Comparison of ENCODE assay signal across 19 cellular contexts in the genomic region with DNA sequence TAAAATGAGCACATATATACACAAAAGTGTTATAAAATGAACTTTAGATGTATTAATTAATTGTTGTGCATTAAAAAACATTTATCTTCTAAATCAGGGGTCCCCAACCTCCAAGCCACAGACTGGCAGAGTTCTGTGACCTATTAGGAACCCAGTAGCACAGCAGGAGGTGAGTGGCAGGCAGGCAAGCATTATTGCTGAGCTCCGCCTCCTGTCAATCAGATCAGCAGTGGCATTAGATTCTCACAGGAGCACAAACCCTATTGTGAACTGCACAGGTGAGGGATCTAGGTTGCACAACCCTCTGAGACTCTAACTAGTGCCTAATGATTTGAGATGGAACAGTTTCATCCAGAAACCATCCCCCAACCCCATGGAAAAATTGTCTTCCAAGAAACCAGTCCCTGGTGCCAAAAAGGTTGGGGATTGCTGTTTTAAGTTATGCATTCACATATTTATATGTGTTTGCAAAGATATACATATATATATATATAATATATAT.
"Had no signal": no experiment of that assay in that cellular context is flagged by ENCODE, and none has a peak within 500 bp of the region (broad histone marks: within the 10 kb centered on the region; RNA-seq: fewer than 3 reads in every experiment).

No MANE protein-coding gene starts in this region.

- DNase-seq: cortex of kidney; effector memory CD8-positive, alpha-beta T cell; hypothalamus; kidney; natural killer cell; right lobe of liver; small intestine; stimulated activated CD4-positive, alpha-beta T cell treated with anti-CD3 and anti-CD28 coated beads, Interleukin-15, amount 100 ng/mL, for 24 hours; stimulated activated CD4-positive, alpha-beta T cell treated with anti-CD3 and anti-CD28 coated beads, Interleukin-2, amount 100 ng/mL, for 48 hours; stimulated activated naive B cell treated with anti-CD40 and anti-IgM and Interleukin-4, amounts not matched to agents 10 μg/mL and 1 μg/mL and 100 μg/mL, for 72 hours; upper lobe of left lung had no signal

- H3K4me3 ChIP-seq: lung, right lobe of liver, thoracic aorta, tibial nerve, upper lobe of left lung had no signal

- H2AFZ ChIP-seq: parathyroid adenoma had no signal

- H3K36me3 ChIP-seq: right lobe of liver, thoracic aorta, tibial nerve, upper lobe of left lung had no signal

- H3K9me3 ChIP-seq: thoracic aorta, tibial nerve, upper lobe of left lung had no signal

- H3K27me3 ChIP-seq: right lobe of liver, tibial nerve, upper lobe of left lung had no signal

- H3K9ac ChIP-seq: parathyroid adenoma had no signal

- H3K4me1 Mint-ChIP-seq: memory B cell; natural killer cell; stimulated activated naive B cell treated with anti-CD40 and anti-IgM and Interleukin-4, amounts not matched to agents 10 μg/mL and 1 μg/mL and 100 μg/mL, for 72 hours had no signal

- H3K79me2 ChIP-seq: parathyroid adenoma had no signal

- H3K4me1 ChIP-seq: parathyroid adenoma, right lobe of liver, tibial nerve, upper lobe of left lung had no signal

- H3K27me3 Mint-ChIP-seq: effector memory CD8-positive, alpha-beta T cell; memory B cell; progenitor cell of endocrine pancreas; stimulated activated naive B cell treated with anti-CD40 and anti-IgM and Interleukin-4, amounts not matched to agents 10 μg/mL and 1 μg/mL and 100 μg/mL, for 72 hours; stimulated activated naive CD8-positive, alpha-beta T cell treated with anti-CD3 and anti-CD28 coated beads, Interleukin-15, Interleukin-2, amounts not matched to agents 100 ng/mL and 50 ng/mL, for 24 hours had no signal

- H3K4me3 Mint-ChIP-seq: effector memory CD8-positive, alpha-beta T cell; memory B cell; natural killer cell; stimulated activated naive B cell treated with anti-CD40 and anti-IgM and Interleukin-4, amounts not matched to agents 10 μg/mL and 1 μg/mL and 100 μg/mL, for 72 hours; stimulated activated naive CD8-positive, alpha-beta T cell treated with anti-CD3 and anti-CD28 coated beads, Interleukin-15, Interleukin-2, amounts not matched to agents 100 ng/mL and 50 ng/mL, for 24 hours had no signal

- ATAC-seq: effector memory CD8-positive, alpha-beta T cell; left lobe of liver; natural killer cell; right lobe of liver; stimulated activated naive B cell treated with anti-CD40 and anti-IgM and Interleukin-4, amounts not matched to agents 10 μg/mL and 1 μg/mL and 100 μg/mL, for 72 hours had no signal

- H3K27ac Mint-ChIP-seq: effector memory CD8-positive, alpha-beta T cell; memory B cell; natural killer cell; progenitor cell of endocrine pancreas; stimulated activated naive B cell treated with anti-CD40 and anti-IgM and Interleukin-4, amounts not matched to agents 10 μg/mL and 1 μg/mL and 100 μg/mL, for 72 hours; stimulated activated naive CD8-positive, alpha-beta T cell treated with anti-CD3 and anti-CD28 coated beads, Interleukin-15, Interleukin-2, amounts not matched to agents 100 ng/mL and 50 ng/mL, for 24 hours had no signal

- H3K9me3 Mint-ChIP-seq: stimulated activated naive CD8-positive, alpha-beta T cell treated with anti-CD3 and anti-CD28 coated beads, Interleukin-15, Interleukin-2, amounts not matched to agents 100 ng/mL and 50 ng/mL, for 24 hours had no signal

- H3K27ac ChIP-seq: parathyroid adenoma, right lobe of liver, thoracic aorta, tibial nerve, upper lobe of left lung had no signal

- H3K36me3 Mint-ChIP-seq: memory B cell; natural killer cell; stimulated activated naive B cell treated with anti-CD40 and anti-IgM and Interleukin-4, amounts not matched to agents 10 μg/mL and 1 μg/mL and 100 μg/mL, for 72 hours had no signal
